15 cellular contexts compared by ENCODE assay signal in genomic region chr10:82319046-82319445, GRCh38.
"Had no signal": no experiment of that assay in that cellular context is flagged by ENCODE, and none has a peak within 500 bp of the region (broad histone marks: within the 10 kb centered on the region; RNA-seq: fewer than 3 reads in every experiment).

No MANE protein-coding gene starts in this region.

- H3K36me3 ChIP-seq: esophagus squamous epithelium, heart left ventricle, left lung had no signal

- H3K27me3 ChIP-seq: esophagus squamous epithelium, foreskin keratinocyte, heart left ventricle, left lung had no signal

- DNase-seq: activated CD4-positive, alpha-beta memory T cell treated with anti-CD3 and anti-CD28 coated beads for 36 hours; activated CD4-positive, alpha-beta T cell treated with anti-CD3 and anti-CD28 coated beads for 1 hour; activated gamma-delta T cell; activated naive CD8-positive, alpha-beta T cell treated with anti-CD3 and anti-CD28 coated beads, Interleukin-2, amount 10 ng/mL, durations not matched to agents 7 days and 5 days; activated T-cell treated with anti-CD3 and anti-CD28 coated beads, Interleukin-2, amount 50 U/mL, for 48 hours; esophagus squamous epithelium; foreskin keratinocyte; heart left ventricle; left lung; natural killer cell; psoas muscle; stimulated activated CD4-positive, alpha-beta T cell treated with anti-CD3 and anti-CD28 coated beads, Interleukin-2, amount 100 ng/mL, for 24 hours; stimulated activated naive CD4-positive, alpha-beta T cell; substantia nigra; trophoblast cell had no signal

- H3K27ac ChIP-seq: esophagus squamous epithelium, foreskin keratinocyte, heart left ventricle, left lung, psoas muscle had no signal

- H3K9me3 ChIP-seq: esophagus squamous epithelium, heart left ventricle, left lung, psoas muscle had no signal

- H3K4me1 ChIP-seq: esophagus squamous epithelium, foreskin keratinocyte, heart left ventricle, left lung, psoas muscle had no signal

- H3K4me3 ChIP-seq: esophagus squamous epithelium, heart left ventricle, left lung, psoas muscle had no signal
